ENCODE assay signal across 1 cellular context in genomic region chr6:26597821-26598220, GRCh38.
TF ChIP-seq lines count a peak whose summit lies in the region.

No MANE protein-coding gene starts in this region.

TF ChIP-seq in GM23338, 12 proteins besides CTCF, POLR2A, EP300 and RAD21 (continued from another document):
- TF ChIP-seq REST (IDR thresholded peaks at IDR 0.05; ENCODE audit: unreplicated experiment): no peak
- TF ChIP-seq ZNF462 (CRISPR knock-in tag; IDR thresholded peaks at IDR 0.05): no peak
- no peak for TF ChIP-seq EZH2 (IDR thresholded peaks at IDR 0.05; ENCODE audit: low read depth, unreplicated experiment)
- TF ChIP-seq NANOG (IDR thresholded peaks at IDR 0.05; ENCODE audit: borderline replicate concordance): no peak
